ENCODE assay signal across 16 cellular contexts in genomic region chr3:141129049-141130038, GRCh38.
DNase-seq lines count a peak whose midpoint lies in the region; ATAC-seq and TF ChIP-seq lines count a peak whose summit lies in the region.
"Had no signal": no experiment of that assay in that cellular context is flagged by ENCODE, and none has a peak within 500 bp of the region (broad histone marks: within the 10 kb centered on the region; RNA-seq: fewer than 3 reads in every experiment).

No MANE protein-coding gene starts in this region.

- H3K9me3 ChIP-seq in DND-41 (ENCODE audit: insufficient read depth, low read length, severe bottlenecking), result no peaks in the 10 kb centered on the region
- H3K9me3 ChIP-seq: upper lobe of right lung had no signal

- H3K79me2 ChIP-seq in DND-41 (ENCODE audit: insufficient read depth, low read length), result peaks cover 3% of the 10 kb centered on the region; the same call in 1 of the 2 replicates

- H3K4me1 Mint-ChIP-seq in nephron progenitor cell, result peaks cover 33% of the 10 kb centered on the region
- no peaks in the 10 kb centered on the region for H3K4me1 Mint-ChIP-seq in CD14-positive monocyte
- H3K4me1 Mint-ChIP-seq: nephron had no signal

- peak overlapping the region; percentile 64 for H3K27ac ChIP-seq in DND-41 (ENCODE audit: low read length)
- H3K27ac ChIP-seq: ascending aorta, upper lobe of right lung had no signal

- no peak overlapping the region for H3K4me2 ChIP-seq in DND-41 (ENCODE audit: insufficient read depth, low read length)

- no peaks in the 10 kb centered on the region; the same call in 1 of the 2 replicates for H4K20me1 ChIP-seq in DND-41 (ENCODE audit: insufficient read depth, low read length)

- H3K9ac ChIP-seq in DND-41 (ENCODE audit: low read depth, low read length), result no peak overlapping the region

- no peak overlapping the region for H3K4me3 ChIP-seq in DND-41 (ENCODE audit: low read depth in 1 of 2, low read length in 2 of 2)
- H3K4me3 ChIP-seq: ascending aorta, upper lobe of right lung had no signal

- peaks cover 19% of the 10 kb centered on the region for H3K4me1 ChIP-seq in DND-41 (ENCODE audit: insufficient read depth, low read length)
- H3K4me1 ChIP-seq: ascending aorta, upper lobe of right lung had no signal

- intact Hi-C loops in CD14-positive monocyte (cut with micrococcal nuclease), result no loop called here

- H3K9me3 Mint-ChIP-seq in nephron progenitor cell (peaks cover 37% of the 10 kb centered on the region), CD14-positive monocyte (peaks cover 0 to 7% (median 1%) of the 10 kb centered on the region in 7 donors)

- H3K27me3 Mint-ChIP-seq in nephron progenitor cell (ENCODE audit: low read depth, poor library complexity) (peaks cover 7% of the 10 kb centered on the region), CD14-positive monocyte (ENCODE audit: low read depth in 3 of 3) (peaks cover 1 to 7% (median 5%) of the 10 kb centered on the region in 3 donors)

- TF ChIP-seq CTCF in DND-41 (IDR thresholded peaks at IDR 0.05; ENCODE audit: borderline replicate concordance, extremely low read depth, low read length, poor library complexity, severe bottlenecking) (no peak), nephron progenitor cell (IDR thresholded peaks at IDR 0.05) (no peak), CD14-positive monocyte (IDR thresholded peaks at IDR 0.05) (no peak)

- no peak overlapping the region for H2AFZ ChIP-seq in DND-41 (ENCODE audit: low read depth, low read length)

- peak; percentile 59; the same call in 2 of the 3 replicates for ATAC-seq in DND-41 (ENCODE audit: insufficient read depth, low read depth)
- no peak for ATAC-seq in HG02852 (IDR thresholded peaks at IDR 0.05; ENCODE audit: unreplicated experiment)
- ATAC-seq in HG03520 (IDR thresholded peaks at IDR 0.05; ENCODE audit: unreplicated experiment), result no peak
- ATAC-seq: upper lobe of right lung had no signal

- H3K27ac Mint-ChIP-seq in nephron progenitor cell, result peak overlapping the region; percentile 97
- H3K27ac Mint-ChIP-seq in CD14-positive monocyte, result no peak overlapping the region

- H3K36me3 Mint-ChIP-seq in nephron progenitor cell (ENCODE audit: low read depth) (peaks cover 70% of the 10 kb centered on the region), CD14-positive monocyte (no peaks in the 10 kb centered on the region)

- H3K36me3 ChIP-seq in DND-41 (ENCODE audit: insufficient read depth, low read length), result 0 out of 2 replicates have a peak, but pooled peaks cover 4% of the 10 kb centered on the region
- H3K36me3 ChIP-seq: ascending aorta, upper lobe of right lung had no signal

- peak overlapping the region; percentile 24 for H3K4me3 Mint-ChIP-seq in nephron progenitor cell
- no peak overlapping the region for H3K4me3 Mint-ChIP-seq in CD14-positive monocyte
- H3K4me3 Mint-ChIP-seq: nephron had no signal

- DNase-seq in Ammon's horn (ENCODE audit: low spot score), result peak; percentile 16
- no peak for DNase-seq in DND-41
- peak; percentile 70 to 73 for DNase-seq in SHP77 (lab: John Stamatoyannopoulos, UW)
- no peak for DNase-seq in nephron progenitor cell
- DNase-seq in CD14-positive monocyte (ENCODE audit: low spot score), result no peak
- DNase-seq: activated CD4-positive, alpha-beta T cell treated with anti-CD3 and anti-CD28 coated beads, Interleukin-2, amount 50 U/mL, for 1 hour; activated naive CD4-positive, alpha-beta T cell treated with Interleukin-2 at 50 U/mL for 16 hours; mesendoderm; NCI-H2081; RPMI8226; stimulated activated naive CD4-positive, alpha-beta T cell treated with Interleukin-2 at 50 U/mL for 16 hours; upper lobe of right lung had no signal

- no peaks in the 10 kb centered on the region for H3K27me3 ChIP-seq in DND-41 (ENCODE audit: insufficient read depth, low read length, poor library complexity)
- H3K27me3 ChIP-seq: ascending aorta had no signal

Comparison
In these comparisons a context has a peak if more than half of its experiments do, and no peak if none do; other contexts are left out.
1. DNase-seq: peak in Ammon's horn (single experiment) and SHP77 (2 of 2); none in DND-41 (single experiment), nephron progenitor cell (single experiment) and CD14-positive monocyte (single experiment).